Comparison of ENCODE assay signal across 8 cellular contexts in genomic region chr6:87742106-87742505, GRCh38. TPM values are rescaled to one million over a fixed set of nuclear protein-coding genes. Genes with fewer than 3 reads are reported as not detected.
DNase-seq lines count a peak whose midpoint lies in the region; ATAC-seq, FAIRE-seq and TF ChIP-seq lines count a peak whose summit lies in the region.

No MANE protein-coding gene starts in this region.

- POLR2A ChIA-PET in naive thymus-derived CD4-positive, alpha-beta T cell (lab: Charles Lee): interaction anchor here (1.2 kb wide), 1 partner anchor 41 kb away, joined by 3 read pairs; no protein-coding TSS in a partner anchor

- DNase-seq in GM12892 (ENCODE audit: insufficient read length): no peak
- peak; percentile 16 for DNase-seq in activated CD4-positive, CD25-positive, alpha-beta regulatory T cell treated with anti-CD3 and anti-CD28 coated beads, Interleukin-2, amount 50 U/mL, for 16 hours (ENCODE audit: low read depth, low spot score)
- DNase-seq in naive thymus-derived CD4-positive, alpha-beta T cell: peak in 8 of 9 donors; percentile 16 to 63 (median 42)
- DNase-seq in NOMO-1 treated with dmso at 0.1 percent for 144 hours (lab: John Stamatoyannopoulos, UW; ENCODE audit: unreplicated experiment): no peak
- DNase-seq in mesenteric fat pad (ENCODE audit: low spot score): no peak
- DNase-seq in foreskin fibroblast: no peak
- no peak for DNase-seq in anterior cingulate cortex (lab: John Stamatoyannopoulos, UW)

- peak; percentile 95 for FAIRE-seq in GM12892 (lab: Jason Lieb, UNC)

- peak overlapping the region in 6 of 9 donors; percentile 1 to 88 (median 34) for H3K27ac Mint-ChIP-seq in naive thymus-derived CD4-positive, alpha-beta T cell

- intact Hi-C loops in naive thymus-derived CD4-positive, alpha-beta T cell (cut with micrococcal nuclease): loop anchor here (1.0 to 2.0 kb wide), 2 partner anchors 39 to 40 kb away; partner anchors contain the start of gene AKIRIN2 (in 2 of the 2)

- no peak for TF ChIP-seq CTCF in foreskin fibroblast (IDR thresholded peaks at IDR 0.05; ENCODE audit: low read depth, low read length)

- H3K4me1 ChIP-seq in naive thymus-derived CD4-positive, alpha-beta T cell (ENCODE audit: control insufficient read depth in 2 of 2, insufficient read depth in 2 of 2, low read length in 2 of 2): peaks cover 0 to 28% of the 10 kb centered on the region in 2 donors

- no peak overlapping the region for H3K27ac ChIP-seq in naive thymus-derived CD4-positive, alpha-beta T cell (ENCODE audit: low read depth, low read length)

- H3K4me3 Mint-ChIP-seq in naive thymus-derived CD4-positive, alpha-beta T cell: peak overlapping the region in 3 of 10 donors; percentile 5 to 43 (median 32)

- ATAC-seq in HG02885 (IDR thresholded peaks at IDR 0.05; ENCODE audit: poor library complexity, unreplicated experiment): peak; percentile 52
- ATAC-seq in naive thymus-derived CD4-positive, alpha-beta T cell: peak; percentile 93

- no peak for TF ChIP-seq POLR2A in GM12892 (IDR thresholded peaks at IDR 0.05; ENCODE audit: low read depth, low read length)

- H3K4me1 Mint-ChIP-seq in naive thymus-derived CD4-positive, alpha-beta T cell: peaks cover 13 to 32% (median 18%) of the 10 kb centered on the region in 7 donors

- no peaks in the 10 kb centered on the region for H3K27me3 ChIP-seq in naive thymus-derived CD4-positive, alpha-beta T cell (ENCODE audit: control insufficient read depth in 2 of 2, insufficient read depth in 2 of 2, low read length in 2 of 2)

- CTCF ChIA-PET in naive thymus-derived CD4-positive, alpha-beta T cell (lab: Charles Lee): no interaction called here

- H3K9me3 Mint-ChIP-seq in naive thymus-derived CD4-positive, alpha-beta T cell: peaks cover 0 to 13% (median 0%) of the 10 kb centered on the region in 11 donors

- H3K36me3 ChIP-seq in naive thymus-derived CD4-positive, alpha-beta T cell (ENCODE audit: control insufficient read depth in 2 of 3, insufficient read depth in 3 of 3, low read length in 3 of 3): no peaks in the 10 kb centered on the region

- peaks cover 0 to 8% (median 0%) of the 10 kb centered on the region in 5 donors for H3K27me3 Mint-ChIP-seq in naive thymus-derived CD4-positive, alpha-beta T cell

- H3K4me3 ChIP-seq in naive thymus-derived CD4-positive, alpha-beta T cell (ENCODE audit: low read length): no peak overlapping the region
- no peak overlapping the region for H3K4me3 ChIP-seq in foreskin fibroblast (ENCODE audit: low read depth in 1 of 2, low read length in 2 of 2)

- H3K9me3 ChIP-seq in naive thymus-derived CD4-positive, alpha-beta T cell (ENCODE audit: control insufficient read depth in 2 of 3, low read length in 3 of 3): no peaks in the 10 kb centered on the region

- H3K36me3 Mint-ChIP-seq in naive thymus-derived CD4-positive, alpha-beta T cell: peaks cover 0 to 16% (median 3%) of the 10 kb centered on the region in 5 donors

RNA-seq across cellular contexts. Expression of gene AKIRIN2, which starts 40.1 kb away (rescaled TPM):
- polyA plus RNA-seq in GM12892 (2012; ENCODE audit: missing spikeins): 47.7 TPM
- total RNA-seq in naive thymus-derived CD4-positive, alpha-beta T cell: 100 to 1,000 TPM in 1 of 5 experiments, 10 to 100 TPM in 4; 36.0 to 197 (median 57.4) TPM
- 10 to 100 TPM; 28.8 to 38.5 TPM for polyA plus RNA-seq in naive thymus-derived CD4-positive, alpha-beta T cell
- 55.7 TPM for total RNA-seq in mesenteric fat pad

Comparison
In these comparisons a context has a peak if more than half of its experiments do, and no peak if none do; other contexts are left out.
1. DNase-seq: peak in activated CD4-positive, CD25-positive, alpha-beta regulatory T cell treated with anti-CD3 and anti-CD28 coated beads, Interleukin-2, amount 50 U/mL, for 16 hours (single experiment) and naive thymus-derived CD4-positive, alpha-beta T cell (8 of 9); none in GM12892 (single experiment), NOMO-1 treated with dmso at 0.1 percent for 144 hours (single experiment), mesenteric fat pad (single experiment), foreskin fibroblast (0 of 2) and anterior cingulate cortex (0 of 58).